In the genomic region with DNA sequence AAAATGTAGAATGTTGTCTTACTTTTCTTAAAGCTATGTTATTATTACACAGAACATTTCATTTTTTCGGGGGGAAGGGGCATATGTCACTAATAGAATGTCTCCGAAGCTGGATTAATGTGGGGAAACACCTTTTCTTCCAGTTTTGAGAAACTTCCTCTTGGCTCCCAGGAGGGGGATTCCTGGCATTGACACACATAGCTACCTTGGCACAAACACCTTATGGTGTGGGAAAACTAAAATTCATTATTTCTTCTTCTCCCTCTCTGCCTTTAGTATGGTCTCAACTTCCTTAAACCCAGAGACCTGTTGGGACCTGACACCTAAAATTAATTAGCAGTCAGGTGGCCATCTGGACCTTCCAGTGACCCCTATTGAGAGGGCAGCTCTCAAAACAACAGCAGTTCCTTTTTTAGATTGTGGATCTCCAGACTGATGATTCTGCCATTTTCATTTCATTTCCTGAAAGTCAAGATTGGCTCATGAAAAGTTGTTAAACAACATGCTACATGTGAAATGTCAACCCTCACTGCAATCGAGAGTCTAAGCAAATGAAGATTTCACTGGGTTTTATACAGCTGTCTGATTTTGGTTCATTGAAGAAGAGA, we compare ENCODE assay signal across 22 cellular contexts.
DNase-seq lines count a peak whose midpoint lies in the region; ATAC-seq, FAIRE-seq and TF ChIP-seq lines count a peak whose summit lies in the region.
"Had no signal": no experiment of that assay in that cellular context is flagged by ENCODE, and none has a peak within 500 bp of the region (broad histone marks: within the 10 kb centered on the region; RNA-seq: fewer than 3 reads in every experiment).

No MANE protein-coding gene starts in this region.

- H3K36me3 ChIP-seq in spleen = peaks cover 0 to 45% (median 11%) of the 10 kb centered on the region in 6 donors
- H3K36me3 ChIP-seq: vagina had no signal

- TF ChIP-seq CTCF in spleen (IDR thresholded peaks at IDR 0.05 in 8 of 11, conservative IDR thresholded peaks at IDR 0.05 in 3 of 11) = no peak

- POLR2A ChIA-PET in activated CD4-positive, alpha-beta memory T cell treated with anti-CD3 and anti-CD28 coated beads, Interleukin-2, amount 10 ng/mL, durations not matched to agents 7 days and 5 days (lab: Charles Lee) = no interaction called here

- peak overlapping the region in 6 of 8 donors; percentile 10 to 75 (median 46) for H3K27ac ChIP-seq in spleen
- H3K27ac ChIP-seq: vagina had no signal

- no peaks in the 10 kb centered on the region for H3K9me3 ChIP-seq in spleen
- H3K9me3 ChIP-seq: MG63, SK-N-SH, vagina had no signal

- no peaks in the 10 kb centered on the region for H3K27me3 ChIP-seq in spleen (replicated peaks in 1 of 7)
- H3K27me3 ChIP-seq: MG63, vagina had no signal

- H3K4me3 ChIP-seq in spleen = no peak overlapping the region
- H3K4me3 ChIP-seq: MG63, vagina had no signal

- intact Hi-C loops in spleen (cut with DNase I; ENCODE audit: low total_unique reads) = no loop called here

- no peak for TF ChIP-seq POLR2A in spleen (IDR thresholded peaks at IDR 0.05)

- H3K36me3 Mint-ChIP-seq in activated naive CD8-positive, alpha-beta T cell treated with anti-CD3 and anti-CD28 coated beads, Interleukin-2, amount 50 U/mL, for 24 hours (ENCODE audit: low read depth) = peaks cover 14% of the 10 kb centered on the region
- H3K36me3 Mint-ChIP-seq in activated naive CD8-positive, alpha-beta T cell treated with anti-CD3 and anti-CD28 coated beads for 36 hours = no peaks in the 10 kb centered on the region
- peaks cover 25% of the 10 kb centered on the region for H3K36me3 Mint-ChIP-seq in effector memory CD8-positive, alpha-beta T cell (ENCODE audit: insufficient read depth)
- peaks cover 77% of the 10 kb centered on the region for H3K36me3 Mint-ChIP-seq in activated CD4-positive, alpha-beta memory T cell treated with anti-CD3 and anti-CD28 coated beads, Interleukin-2, amount 10 ng/mL, durations not matched to agents 7 days and 5 days (ENCODE audit: low read depth)
- H3K36me3 Mint-ChIP-seq: memory B cell had no signal

- H3K27me3 Mint-ChIP-seq in activated naive CD8-positive, alpha-beta T cell treated with anti-CD3 and anti-CD28 coated beads, Interleukin-2, amount 50 U/mL, for 24 hours = no peaks in the 10 kb centered on the region
- H3K27me3 Mint-ChIP-seq in activated naive CD8-positive, alpha-beta T cell treated with anti-CD3 and anti-CD28 coated beads for 36 hours = no peaks in the 10 kb centered on the region
- no peaks in the 10 kb centered on the region for H3K27me3 Mint-ChIP-seq in effector memory CD8-positive, alpha-beta T cell
- no peaks in the 10 kb centered on the region for H3K27me3 Mint-ChIP-seq in activated CD4-positive, alpha-beta memory T cell treated with anti-CD3 and anti-CD28 coated beads, Interleukin-2, amount 10 ng/mL, durations not matched to agents 7 days and 5 days
- H3K27me3 Mint-ChIP-seq: activated CD4-positive, alpha-beta T cell treated with anti-CD3 and anti-CD28 coated beads for 36 hours; CD4-positive, alpha-beta T cell; memory B cell; naive thymus-derived CD4-positive, alpha-beta T cell; progenitor cell of endocrine pancreas had no signal

- no peak for DNase-seq in activated naive CD8-positive, alpha-beta T cell treated with anti-CD3 and anti-CD28 coated beads, Interleukin-2, amount 50 U/mL, for 24 hours
- DNase-seq in activated naive CD8-positive, alpha-beta T cell treated with anti-CD3 and anti-CD28 coated beads for 36 hours = no peak
- DNase-seq in MV-4-11 (lab: John Stamatoyannopoulos, UW) = peak; percentile 49
- DNase-seq in effector memory CD8-positive, alpha-beta T cell = no peak
- no peak for DNase-seq in spleen
- no peak for DNase-seq in activated CD4-positive, alpha-beta memory T cell treated with anti-CD3 and anti-CD28 coated beads, Interleukin-2, amount 10 ng/mL, durations not matched to agents 7 days and 5 days
- no peak for DNase-seq in NCI-H2029 treated with DMSO at 0.1 percent for 48 hours (lab: John Stamatoyannopoulos, UW)
- no peak for DNase-seq in HTR-8/SVneo (ENCODE audit: insufficient read length, low spot score)
- DNase-seq: activated CD4-positive, alpha-beta T cell treated with anti-CD3 and anti-CD28 coated beads for 36 hours; activated gamma-delta T cell treated with Interleukin-2 at 50 U/mL for 16 hours; CD4-positive, alpha-beta T cell; cortex of kidney; DMS79 treated with DMSO at 0.1 percent for 48 hours; glutamatergic neuron; MG63; naive thymus-derived CD4-positive, alpha-beta T cell; NCI-H524 treated with DMSO at 0.1 percent for 48 hours; SK-N-SH; stimulated activated CD4-positive, alpha-beta T cell treated with anti-CD3 and anti-CD28 coated beads, Interleukin-15, amount 100 ng/mL, for 24 hours had no signal

- CTCF ChIA-PET in activated CD4-positive, alpha-beta memory T cell treated with anti-CD3 and anti-CD28 coated beads, Interleukin-2, amount 10 ng/mL, durations not matched to agents 7 days and 5 days (lab: Charles Lee) = no interaction called here

- WGBS in spleen, 5 donors = 24 to 41% (median 35%) methylated on average over 3 of the region's 3 CpGs

- H3K9me3 Mint-ChIP-seq in activated naive CD8-positive, alpha-beta T cell treated with anti-CD3 and anti-CD28 coated beads, Interleukin-2, amount 50 U/mL, for 24 hours = no peaks in the 10 kb centered on the region
- no peaks in the 10 kb centered on the region for H3K9me3 Mint-ChIP-seq in activated naive CD8-positive, alpha-beta T cell treated with anti-CD3 and anti-CD28 coated beads for 36 hours
- H3K9me3 Mint-ChIP-seq in effector memory CD8-positive, alpha-beta T cell = no peaks in the 10 kb centered on the region
- H3K9me3 Mint-ChIP-seq in activated CD4-positive, alpha-beta memory T cell treated with anti-CD3 and anti-CD28 coated beads, Interleukin-2, amount 10 ng/mL, durations not matched to agents 7 days and 5 days = no peaks in the 10 kb centered on the region
- H3K9me3 Mint-ChIP-seq: CD4-positive, alpha-beta T cell; memory B cell; naive thymus-derived CD4-positive, alpha-beta T cell had no signal

- H3K4me3 Mint-ChIP-seq in activated naive CD8-positive, alpha-beta T cell treated with anti-CD3 and anti-CD28 coated beads, Interleukin-2, amount 50 U/mL, for 24 hours = no peak overlapping the region
- H3K4me3 Mint-ChIP-seq in activated naive CD8-positive, alpha-beta T cell treated with anti-CD3 and anti-CD28 coated beads for 36 hours = no peak overlapping the region
- H3K4me3 Mint-ChIP-seq in effector memory CD8-positive, alpha-beta T cell = no peak overlapping the region
- no peak overlapping the region for H3K4me3 Mint-ChIP-seq in activated CD4-positive, alpha-beta memory T cell treated with anti-CD3 and anti-CD28 coated beads, Interleukin-2, amount 10 ng/mL, durations not matched to agents 7 days and 5 days
- H3K4me3 Mint-ChIP-seq: activated CD4-positive, alpha-beta T cell treated with anti-CD3 and anti-CD28 coated beads for 36 hours; CD4-positive, alpha-beta T cell; memory B cell; naive thymus-derived CD4-positive, alpha-beta T cell had no signal

- H3K4me1 ChIP-seq in spleen = peaks cover 0 to 37% (median 11%) of the 10 kb centered on the region in 6 donors

- peaks cover 44% of the 10 kb centered on the region for H3K4me1 Mint-ChIP-seq in activated naive CD8-positive, alpha-beta T cell treated with anti-CD3 and anti-CD28 coated beads, Interleukin-2, amount 50 U/mL, for 24 hours
- peaks cover 23% of the 10 kb centered on the region for H3K4me1 Mint-ChIP-seq in activated naive CD8-positive, alpha-beta T cell treated with anti-CD3 and anti-CD28 coated beads for 36 hours
- H3K4me1 Mint-ChIP-seq in effector memory CD8-positive, alpha-beta T cell (ENCODE audit: low read depth in 2 of 2) = peaks cover 6 to 8% of the 10 kb centered on the region in 2 donors
- H3K4me1 Mint-ChIP-seq in activated CD4-positive, alpha-beta memory T cell treated with anti-CD3 and anti-CD28 coated beads, Interleukin-2, amount 10 ng/mL, durations not matched to agents 7 days and 5 days = peaks cover 7% of the 10 kb centered on the region

- peak overlapping the region; percentile 37 for H3K27ac Mint-ChIP-seq in activated naive CD8-positive, alpha-beta T cell treated with anti-CD3 and anti-CD28 coated beads, Interleukin-2, amount 50 U/mL, for 24 hours
- H3K27ac Mint-ChIP-seq in activated naive CD8-positive, alpha-beta T cell treated with anti-CD3 and anti-CD28 coated beads for 36 hours = no peak overlapping the region
- H3K27ac Mint-ChIP-seq in effector memory CD8-positive, alpha-beta T cell = peak overlapping the region; percentile 74 to 88
- no peak overlapping the region for H3K27ac Mint-ChIP-seq in activated CD4-positive, alpha-beta memory T cell treated with anti-CD3 and anti-CD28 coated beads, Interleukin-2, amount 10 ng/mL, durations not matched to agents 7 days and 5 days
- H3K27ac Mint-ChIP-seq: activated CD4-positive, alpha-beta T cell treated with anti-CD3 and anti-CD28 coated beads for 36 hours; CD4-positive, alpha-beta T cell; progenitor cell of endocrine pancreas had no signal

- ATAC-seq in activated naive CD8-positive, alpha-beta T cell treated with anti-CD3 and anti-CD28 coated beads, Interleukin-2, amount 50 U/mL, for 24 hours = no peak
- no peak for ATAC-seq in effector memory CD8-positive, alpha-beta T cell (replicated peaks)
- ATAC-seq: activated CD4-positive, alpha-beta T cell treated with anti-CD3 and anti-CD28 coated beads for 36 hours; naive thymus-derived CD4-positive, alpha-beta T cell had no signal

- FAIRE-seq in HTR-8/SVneo (lab: Jason Lieb, UNC) = no peak

Comparison
In these comparisons a context has a peak if more than half of its experiments do, and no peak if none do; other contexts are left out.
1. H3K27ac Mint-ChIP-seq: peak in activated naive CD8-positive, alpha-beta T cell treated with anti-CD3 and anti-CD28 coated beads, Interleukin-2, amount 50 U/mL, for 24 hours (single experiment) and effector memory CD8-positive, alpha-beta T cell (2 of 2); none in activated naive CD8-positive, alpha-beta T cell treated with anti-CD3 and anti-CD28 coated beads for 36 hours (single experiment) and activated CD4-positive, alpha-beta memory T cell treated with anti-CD3 and anti-CD28 coated beads, Interleukin-2, amount 10 ng/mL, durations not matched to agents 7 days and 5 days (single experiment).